In genomic region chr17:40448213-40448638, GRCh38 we compare ENCODE assay signal across 12 cellular contexts. TPM values are rescaled to one million over a fixed set of nuclear protein-coding genes. Genes with fewer than 3 reads are reported as not detected.
DNase-seq lines count a peak whose midpoint lies in the region; ATAC-seq, FAIRE-seq and TF ChIP-seq lines count a peak whose summit lies in the region.
"Had no signal": no experiment of that assay in that cellular context is flagged by ENCODE, and none has a peak within 500 bp of the region (broad histone marks: within the 10 kb centered on the region; RNA-seq: fewer than 3 reads in every experiment).

No MANE protein-coding gene starts in this region.

- H3K79me2 ChIP-seq in ACC112 (ENCODE audit: control insufficient read depth, insufficient read depth, low read length, unreplicated experiment): peaks cover 89% of the 10 kb centered on the region

- no peak for ATAC-seq in lung (ENCODE audit: insufficient read depth, low FRiP score)

- H3K9me3 ChIP-seq in lung (ENCODE audit: control insufficient read depth in 2 of 2, insufficient read depth in 1 of 2, low read length in 1 of 2): no peaks in the 10 kb centered on the region

- H3K36me3 ChIP-seq in ACC112 (ENCODE audit: insufficient read depth, low read length): peaks cover 29% of the 10 kb centered on the region; the same call in 1 of the 2 replicates
- peaks cover 0 to 8% of the 10 kb centered on the region in 2 donors for H3K36me3 ChIP-seq in lung (ENCODE audit: control insufficient read depth in 2 of 2, insufficient read depth in 2 of 2, low read length in 2 of 2)

- TF ChIP-seq CTCF in lung (IDR thresholded peaks at IDR 0.05; ENCODE audit: control extremely low read depth, extremely low read depth): no peak

- DNase-seq in KG1 (lab: John Stamatoyannopoulos, UW) (peak; percentile 48), lung (ENCODE audit: low spot score) (no peak), RCC 7860 (ENCODE audit: low spot score) (no peak), DMS153 treated with DMSO at 0.1 percent for 48 hours (lab: John Stamatoyannopoulos, UW; ENCODE audit: unreplicated experiment) (no peak), amniotic stem cell (lab: John Stamatoyannopoulos, UW) (no peak)
- DNase-seq in central memory CD4-positive, alpha-beta T cell: peak; percentile 8
- DNase-seq in activated CD4-positive, alpha-beta T cell treated with anti-CD3 and anti-CD28 coated beads, Interleukin-2, amount 50 U/mL, for 1 hour: no peak
- DNase-seq: activated naive CD4-positive, alpha-beta T cell; MM.1S; nucleus accumbens; stimulated activated CD8-positive, alpha-beta memory T cell treated with anti-CD3 and anti-CD28 coated beads, Interleukin-4, amount 100 ng/mL, for 48 hours had no signal

- H3K27me3 ChIP-seq in ACC112 (ENCODE audit: insufficient read depth, low read length) (no peaks in the 10 kb centered on the region), lung (ENCODE audit: control insufficient read depth, insufficient read depth) (no peaks in the 10 kb centered on the region)

- H3K27ac ChIP-seq in ACC112 (ENCODE audit: low read depth, low read length): peak overlapping the region; percentile 59
- peak overlapping the region; percentile 7 to 80 for H3K27ac ChIP-seq in lung (ENCODE audit: low read depth in 1 of 2, low read length in 1 of 2)

- 2 to 8% methylated on average over 8 of the region's 8 CpGs for WGBS in lung, 2 donors

- no peak for FAIRE-seq in RCC 7860 (lab: Jason Lieb, UNC)

- H2AFZ ChIP-seq in ACC112 (ENCODE audit: low read length, unreplicated experiment): no peak overlapping the region

- H3K4me1 ChIP-seq in ACC112 (ENCODE audit: control insufficient read depth, insufficient read depth, low read length, unreplicated experiment): peaks cover 65% of the 10 kb centered on the region
- H3K4me1 ChIP-seq in lung (ENCODE audit: control insufficient read depth in 2 of 2, insufficient read depth in 2 of 2, low read length in 2 of 2): peaks cover 0 to 35% of the 10 kb centered on the region in 2 donors

- H3K4me3 ChIP-seq in ACC112 (ENCODE audit: low read depth, low read length) (peak overlapping the region; percentile 96), lung (no peak overlapping the region)

RNA-seq across cellular contexts. Expression of gene IGFBP4, which starts 5.0 kb away (rescaled TPM):
- 100 to 1,000 TPM; 205 to 565 TPM for total RNA-seq in lung
- polyA plus RNA-seq in lung: 100 to 1,000 TPM; 197 to 225 TPM

RNA-seq across cellular contexts. Expression of gene TOP2A, which starts 30.5 kb away (rescaled TPM):
- 10 to 100 TPM in 1 of 2 donors, 1 to 10 TPM in 1; 5.9 to 21.6 TPM for total RNA-seq in lung
- 10 to 100 TPM in 1 of 2 donors, 1 to 10 TPM in 1; 2.6 to 13.4 TPM for polyA plus RNA-seq in lung

RNA-seq across cellular contexts. Expression of gene TNS4, which starts 53.2 kb away (rescaled TPM):
- total RNA-seq in lung: 1 to 10 TPM in 1 of 2 donors, under 1 TPM in 1; 0.17 to 6.8 TPM
- 1 to 10 TPM; 2.0 to 2.3 TPM for polyA plus RNA-seq in lung

Comparison
In these comparisons a context has a peak if more than half of its experiments do, and no peak if none do; other contexts are left out.
1. DNase-seq: peak in KG1 (single experiment) and central memory CD4-positive, alpha-beta T cell (single experiment); none in lung (single experiment), RCC 7860 (single experiment), DMS153 treated with DMSO at 0.1 percent for 48 hours (single experiment), amniotic stem cell (single experiment) and activated CD4-positive, alpha-beta T cell treated with anti-CD3 and anti-CD28 coated beads, Interleukin-2, amount 50 U/mL, for 1 hour (single experiment).